ENCODE assay signal across 13 cellular contexts in genomic region chr15:51492528-51492927, GRCh38.
DNase-seq lines count a peak whose midpoint lies in the region; ATAC-seq and FAIRE-seq lines count a peak whose summit lies in the region.
"Had no signal": no experiment of that assay in that cellular context is flagged by ENCODE, and none has a peak within 500 bp of the region (broad histone marks: within the 10 kb centered on the region; RNA-seq: fewer than 3 reads in every experiment).

No MANE protein-coding gene starts in this region.

- FAIRE-seq in frontal cortex (lab: Jason Lieb, UNC), result no peak
- FAIRE-seq: H54 had no signal

- DNase-seq in COR-L47 (lab: John Stamatoyannopoulos, UW), result peak; percentile 40
- DNase-seq in NCI-H1105 (lab: John Stamatoyannopoulos, UW), result peak; percentile 21
- peak; percentile 73 for DNase-seq in NCI-H69 (lab: John Stamatoyannopoulos, UW)
- no peak for DNase-seq in left lobe of liver (ENCODE audit: low spot score)
- DNase-seq in stimulated activated naive CD8-positive, alpha-beta T cell treated with anti-CD3 and anti-CD28 coated beads, Interleukin-15, Interleukin-2, amounts not matched to agents 100 U/mL and 50 U/mL, for 24 hours, result no peak
- no peak for DNase-seq in mesenteric fat pad (ENCODE audit: low spot score)
- no peak for DNase-seq in frontal cortex (ENCODE audit: low spot score in 2 of 2)
- DNase-seq: DMS153, HFFc6, NCI-H1436 treated with DMSO at 0.1 percent for 48 hours, PC-3 had no signal

- ATAC-seq in left lobe of liver, result peak; percentile 53
- ATAC-seq in stimulated activated naive CD8-positive, alpha-beta T cell treated with anti-CD3 and anti-CD28 coated beads, Interleukin-15, Interleukin-2, amounts not matched to agents 100 U/mL and 50 U/mL, for 24 hours, result no peak
- no peak for ATAC-seq in HG03135 (IDR thresholded peaks at IDR 0.05; ENCODE audit: unreplicated experiment)
- ATAC-seq: PC-3 had no signal

Comparison
In these comparisons a context has a peak if more than half of its experiments do, and no peak if none do; other contexts are left out.
1. DNase-seq: peak in COR-L47 (single experiment), NCI-H1105 (single experiment) and NCI-H69 (single experiment); none in left lobe of liver (single experiment), stimulated activated naive CD8-positive, alpha-beta T cell treated with anti-CD3 and anti-CD28 coated beads, Interleukin-15, Interleukin-2, amounts not matched to agents 100 U/mL and 50 U/mL, for 24 hours (single experiment), mesenteric fat pad (single experiment) and frontal cortex (0 of 2).